Comparison of ENCODE assay signal across 29 cellular contexts in genomic region chr18:8813621-8814020, GRCh38.
DNase-seq lines count a peak whose midpoint lies in the region; TF ChIP-seq lines count a peak whose summit lies in the region.
"Had no signal": no experiment of that assay in that cellular context is flagged by ENCODE, and none has a peak within 500 bp of the region (broad histone marks: within the 10 kb centered on the region; RNA-seq: fewer than 3 reads in every experiment).

No MANE protein-coding gene starts in this region.

- H3K9ac ChIP-seq in fibroblast of lung (ENCODE audit: insufficient read depth, low read length), result no peak overlapping the region
- H3K9ac ChIP-seq in neural progenitor cell, result no peak overlapping the region

- DNase-seq in AG20443 (ENCODE audit: low spot score), result peak; percentile 59
- peak; percentile 26 for DNase-seq in NCI-H69 (lab: John Stamatoyannopoulos, UW)
- DNase-seq in fibroblast of lung (ENCODE audit: low read depth in 2 of 2), result peak; percentile 76 to 82
- DNase-seq in osteocyte (ENCODE audit: extremely low spot score, unreplicated experiment), result no peak
- DNase-seq in putamen (ENCODE audit: low spot score), result no peak
- DNase-seq in neural progenitor cell (ENCODE audit: low spot score), result no peak
- no peak for DNase-seq in BE2C
- DNase-seq in tibial artery, result no peak
- DNase-seq: activated naive CD4-positive, alpha-beta T cell; activated T-cell treated with anti-CD3 and anti-CD28 coated beads, Interleukin-2, amount 50 U/mL, for 24 hours; amniotic stem cell; CD8-positive, alpha-beta T cell; DMS153; endodermal cell; esophagus squamous epithelium; GF-D8; GOT3; Kasumi-1; left ventricle myocardium superior; naive thymus-derived CD4-positive, alpha-beta T cell; NCI-H1694 treated with DMSO at 0.1 percent for 48 hours; NCI-H2171; NCI-H526; SJCRH30; stimulated activated naive CD8-positive, alpha-beta T cell treated with anti-CD3 and anti-CD28 coated beads, Interleukin-15, Interleukin-2, amounts not matched to agents 100 U/mL and 50 U/mL, for 24 hours had no signal

- H3K4me1 ChIP-seq in fibroblast of lung (ENCODE audit: control insufficient read depth, extremely low read depth, insufficient read depth, low read length) (peaks cover 10% of the 10 kb centered on the region), neural progenitor cell (no peaks in the 10 kb centered on the region), BE2C (no peaks in the 10 kb centered on the region), tibial artery (peaks cover 0 to 6% (median 0%) of the 10 kb centered on the region in 4 donors)
- H3K4me1 ChIP-seq: breast epithelium, SJCRH30 had no signal

- H3K4me3 Mint-ChIP-seq in osteocyte (ENCODE audit: unreplicated experiment), result no peak overlapping the region
- H3K4me3 Mint-ChIP-seq in neural progenitor cell, result no peak overlapping the region
- H3K4me3 Mint-ChIP-seq: activated T-cell treated with anti-CD3 and anti-CD28 coated beads, Interleukin-2, amount 50 U/mL, for 24 hours; CD8-positive, alpha-beta T cell; endodermal cell; mesothelial cell of epicardium; naive thymus-derived CD4-positive, alpha-beta T cell had no signal

- H3K4me1 Mint-ChIP-seq in osteocyte (ENCODE audit: unreplicated experiment), result peaks cover 32% of the 10 kb centered on the region
- H3K4me1 Mint-ChIP-seq in neural progenitor cell, result peaks cover 11% of the 10 kb centered on the region

- no peaks in the 10 kb centered on the region for H3K27me3 ChIP-seq in fibroblast of lung (ENCODE audit: control insufficient read depth, insufficient read depth, low read length)
- H3K27me3 ChIP-seq in neural progenitor cell, result no peaks in the 10 kb centered on the region
- no peaks in the 10 kb centered on the region for H3K27me3 ChIP-seq in BE2C
- no peaks in the 10 kb centered on the region for H3K27me3 ChIP-seq in tibial artery
- H3K27me3 ChIP-seq: breast epithelium, esophagus squamous epithelium, SJCRH30 had no signal

- H3K4me2 ChIP-seq in fibroblast of lung (ENCODE audit: extremely low read depth, insufficient read depth, low read length), result peak overlapping the region; percentile 7
- H3K4me2 ChIP-seq in neural progenitor cell, result no peak overlapping the region

- H4K20me1 ChIP-seq in fibroblast of lung (ENCODE audit: control insufficient read depth, extremely low read depth, insufficient read depth, low read length) (no peaks in the 10 kb centered on the region), neural progenitor cell (ENCODE audit: low read depth) (no peaks in the 10 kb centered on the region)

- H3K27ac Mint-ChIP-seq in osteocyte (ENCODE audit: unreplicated experiment) (peak overlapping the region; percentile 87), neural progenitor cell (no peak overlapping the region)
- H3K27ac Mint-ChIP-seq: activated T-cell treated with anti-CD3 and anti-CD28 coated beads, Interleukin-2, amount 50 U/mL, for 24 hours; CD8-positive, alpha-beta T cell; endodermal cell; mesothelial cell of epicardium; naive thymus-derived CD4-positive, alpha-beta T cell had no signal

- no peaks in the 10 kb centered on the region for H3F3A ChIP-seq in neural progenitor cell (ENCODE audit: low read depth)

- H3K9me3 Mint-ChIP-seq in osteocyte (ENCODE audit: unreplicated experiment) (no peaks in the 10 kb centered on the region), neural progenitor cell (no peaks in the 10 kb centered on the region)
- H3K9me3 Mint-ChIP-seq: activated T-cell treated with anti-CD3 and anti-CD28 coated beads, Interleukin-2, amount 50 U/mL, for 24 hours; CD8-positive, alpha-beta T cell; endodermal cell; mesothelial cell of epicardium; naive thymus-derived CD4-positive, alpha-beta T cell had no signal

- no peaks in the 10 kb centered on the region for H3K79me2 ChIP-seq in fibroblast of lung (ENCODE audit: control insufficient read depth, insufficient read depth, low read length)
- no peaks in the 10 kb centered on the region for H3K79me2 ChIP-seq in neural progenitor cell (ENCODE audit: low read depth)

- no peaks in the 10 kb centered on the region for H3K9me3 ChIP-seq in fibroblast of lung (ENCODE audit: control insufficient read depth, insufficient read depth, low read depth, low read length)
- no peaks in the 10 kb centered on the region for H3K9me3 ChIP-seq in neural progenitor cell (ENCODE audit: low read depth)
- no peaks in the 10 kb centered on the region for H3K9me3 ChIP-seq in BE2C
- no peaks in the 10 kb centered on the region for H3K9me3 ChIP-seq in tibial artery
- H3K9me3 ChIP-seq: breast epithelium, esophagus squamous epithelium, SJCRH30, thoracic aorta had no signal

- H3K27ac ChIP-seq in fibroblast of lung (ENCODE audit: insufficient read depth, low read length), result peak overlapping the region; percentile 52
- H3K27ac ChIP-seq in neural progenitor cell, result no peak overlapping the region
- no peak overlapping the region for H3K27ac ChIP-seq in tibial artery
- H3K27ac ChIP-seq: breast epithelium, coronary artery, esophagus squamous epithelium, SJCRH30, thoracic aorta had no signal

- intact Hi-C loops in tibial artery (cut with DNase I; ENCODE audit: low total_unique reads), result no loop called here

- H3K4me3 ChIP-seq in fibroblast of lung (replicated peaks in 1 of 4; ENCODE audit: control extremely low read depth in 1 of 4, insufficient read depth in 1 of 4, low read depth in 3 of 4, low read length in 4 of 4), result no peak overlapping the region
- H3K4me3 ChIP-seq in neural progenitor cell, result no peak overlapping the region
- no peak overlapping the region for H3K4me3 ChIP-seq in BE2C (ENCODE audit: low read depth, low read length)
- no peak overlapping the region for H3K4me3 ChIP-seq in tibial artery
- H3K4me3 ChIP-seq: breast epithelium, coronary artery, esophagus squamous epithelium, SJCRH30, thoracic aorta had no signal

- H2AFZ ChIP-seq in fibroblast of lung (ENCODE audit: low read length) (no peak overlapping the region), neural progenitor cell (replicated peaks) (no peak overlapping the region)

- TF ChIP-seq CTCF in fibroblast of lung (conservative IDR thresholded peaks at IDR 0.05 in 1 of 2, IDR thresholded peaks at IDR 0.05 in 1 of 2; ENCODE audit: low read depth in 1 of 2, low read length in 2 of 2) (no peak), osteocyte (IDR thresholded peaks at IDR 0.05) (no peak), neural progenitor cell (IDR thresholded peaks at IDR 0.05) (no peak), BE2C (IDR thresholded peaks at IDR 0.05; ENCODE audit: low read depth, low read length) (no peak), tibial artery (IDR thresholded peaks at IDR 0.05) (no peak)

- H3K27me3 Mint-ChIP-seq in osteocyte (ENCODE audit: unreplicated experiment), result no peaks in the 10 kb centered on the region
- peaks cover 2% of the 10 kb centered on the region for H3K27me3 Mint-ChIP-seq in neural progenitor cell (ENCODE audit: insufficient read depth, low read depth)
- H3K27me3 Mint-ChIP-seq: activated T-cell treated with anti-CD3 and anti-CD28 coated beads, Interleukin-2, amount 50 U/mL, for 24 hours had no signal

- peaks cover 9% of the 10 kb centered on the region for H3K36me3 ChIP-seq in fibroblast of lung (ENCODE audit: control insufficient read depth, insufficient read depth, low read length)
- H3K36me3 ChIP-seq in neural progenitor cell, result peaks cover 10% of the 10 kb centered on the region
- H3K36me3 ChIP-seq in BE2C, result no peaks in the 10 kb centered on the region
- no peaks in the 10 kb centered on the region for H3K36me3 ChIP-seq in tibial artery
- H3K36me3 ChIP-seq: breast epithelium, SJCRH30, thoracic aorta had no signal

- H3K36me3 Mint-ChIP-seq in osteocyte (ENCODE audit: unreplicated experiment), result peaks cover 54% of the 10 kb centered on the region
- H3K36me3 Mint-ChIP-seq in neural progenitor cell, result peaks cover 44% of the 10 kb centered on the region
- H3K36me3 Mint-ChIP-seq: CD8-positive, alpha-beta T cell; naive thymus-derived CD4-positive, alpha-beta T cell had no signal

Comparison
In these comparisons a context has a peak if more than half of its experiments do, and no peak if none do; other contexts are left out.
1. DNase-seq: peak in AG20443 (single experiment), NCI-H69 (single experiment) and fibroblast of lung (2 of 2); none in osteocyte (single experiment), putamen (single experiment), neural progenitor cell (single experiment), BE2C (single experiment) and tibial artery (0 of 2).